20 cellular contexts compared by ENCODE assay signal in genomic region chr1:239947789-239948188, GRCh38.
"Had no signal": no experiment of that assay in that cellular context is flagged by ENCODE, and none has a peak within 500 bp of the region (broad histone marks: within the 10 kb centered on the region; RNA-seq: fewer than 3 reads in every experiment).

No MANE protein-coding gene starts in this region.

- H3K36me3 ChIP-seq: cardiac muscle cell, left ventricle myocardium inferior, pancreas, transverse colon had no signal

- H3K27me3 ChIP-seq: cardiac muscle cell, pancreas, transverse colon had no signal

- H3K27ac ChIP-seq: cardiac muscle cell, left ventricle myocardium inferior, pancreas, transverse colon had no signal

- H3K4me1 ChIP-seq: left ventricle myocardium inferior had no signal

- DNase-seq: activated B cell treated with CpG ODN at 0.5 μM for 24 hours; activated CD4-positive, alpha-beta T cell treated with anti-CD3 and anti-CD28 coated beads, Interleukin-2, amount 10 ng/mL, durations not matched to agents 7 days and 5 days; activated CD8-positive, alpha-beta memory T cell treated with anti-CD3 and anti-CD28 coated beads for 24 hours; activated naive CD4-positive, alpha-beta T cell; activated naive CD8-positive, alpha-beta T cell treated with anti-CD3 and anti-CD28 coated beads, Interleukin-2, amount 10 ng/mL, durations not matched to agents 7 days and 5 days; hypothalamus; left ventricle myocardium inferior; mucosa of descending colon; naive thymus-derived CD4-positive, alpha-beta T cell; pancreas; stimulated activated CD4-positive, alpha-beta T cell treated with anti-CD3 and anti-CD28 coated beads, Interleukin-2, amount 100 ng/mL, for 48 hours; T-helper 2 cell; transverse colon had no signal

- FAIRE-seq: astrocyte, colon, endometrium, pancreas, TTC549 had no signal

- H3K9me3 ChIP-seq: pancreas, transverse colon had no signal

- H3K4me3 ChIP-seq: cardiac muscle cell, left ventricle myocardium inferior, mucosa of descending colon, pancreas, transverse colon had no signal

- ATAC-seq: esophagus mucosa; mucosa of descending colon; naive thymus-derived CD4-positive, alpha-beta T cell; pancreas; stimulated activated memory B cell treated with anti-CD40 and anti-IgM and Interleukin-4, amounts not matched to agents 10 μg/mL and 1 μg/mL and 100 μg/mL, for 72 hours had no signal
